Comparison of ENCODE assay signal across 1 cellular context in genomic region chr2:216279459-216279858, GRCh38.
A peak's percentile ranks its signal among the peaks of the same experiment; 100 is the strongest.
TF ChIP-seq lines count a peak whose summit lies in the region.

No MANE protein-coding gene starts in this region.

TF ChIP-seq in SK-N-SH, 30 proteins besides CTCF, POLR2A, EP300 and RAD21 (continued from another document):
- TF ChIP-seq FOXJ3 (CRISPR knock-in tag; IDR thresholded peaks at IDR 0.05), result no peak
- TF ChIP-seq PBX3 (IDR thresholded peaks at IDR 0.05), result no peak
- TF ChIP-seq NFIC (IDR thresholded peaks at IDR 0.05; ENCODE audit: borderline replicate concordance), result no peak
- TF ChIP-seq MXI1 (IDR thresholded peaks at IDR 0.05; ENCODE audit: low read depth, low read length), result peak; percentile 20; the same call in 1 of the 2 replicates
- 0 out of 2 replicates have a peak, but pooled peaks have one; percentile 27 for TF ChIP-seq GATA2 (CRISPR knock-in tag; IDR thresholded peaks at IDR 0.05)
- no peak for TF ChIP-seq ELF1 (IDR thresholded peaks at IDR 0.05)
- no peak for TF ChIP-seq FOXM1 (IDR thresholded peaks at IDR 0.05; ENCODE audit: low read depth)
- peak; percentile 52 for TF ChIP-seq CHD2 (IDR thresholded peaks at IDR 0.05; ENCODE audit: low read length, partially characterized antibody)
- no peak for TF ChIP-seq MEF2A (IDR thresholded peaks at IDR 0.05; ENCODE audit: borderline replicate concordance, low read depth)
- no peak for TF ChIP-seq REST (IDR thresholded peaks at IDR 0.05; ENCODE audit: low read depth, low read length)
- no peak for TF ChIP-seq TAF1 (IDR thresholded peaks at IDR 0.05; ENCODE audit: borderline replicate concordance, low read depth, low read length)
- TF ChIP-seq TEAD4 (IDR thresholded peaks at IDR 0.05; ENCODE audit: borderline replicate concordance, insufficient read depth), result no peak
- no peak for TF ChIP-seq TCF12 (IDR thresholded peaks at IDR 0.05)
- TF ChIP-seq ZBTB33 (IDR thresholded peaks at IDR 0.05; ENCODE audit: borderline replicate concordance, low read depth), result no peak
